17 cellular contexts compared by ENCODE assay signal in the genomic region with DNA sequence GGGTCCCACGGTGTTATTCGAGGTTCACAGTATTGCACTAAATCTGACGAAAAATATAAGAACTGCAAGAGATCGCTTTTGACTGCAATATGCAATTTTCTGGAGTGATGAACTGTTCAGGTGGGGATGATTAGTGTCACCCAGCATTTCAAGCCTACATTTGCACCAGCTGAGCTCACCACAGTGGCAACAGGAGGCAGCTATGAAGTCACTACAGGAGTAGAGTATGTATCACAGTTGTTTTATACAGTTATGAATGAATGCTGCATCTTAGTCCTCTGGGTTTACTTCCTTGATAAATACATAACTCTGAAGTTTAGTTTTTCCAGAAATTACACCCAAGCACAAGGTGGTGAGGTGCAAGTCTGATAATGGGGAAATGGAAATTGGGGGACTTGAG.
DNase-seq lines count a peak whose midpoint lies in the region; ATAC-seq and TF ChIP-seq lines count a peak whose summit lies in the region.
"Had no signal": no experiment of that assay in that cellular context is flagged by ENCODE, and none has a peak within 500 bp of the region (broad histone marks: within the 10 kb centered on the region; RNA-seq: fewer than 3 reads in every experiment).

No MANE protein-coding gene starts in this region.

- H3K36me3 Mint-ChIP-seq in CD4-positive, CD25-positive, alpha-beta regulatory T cell = peaks cover 25% of the 10 kb centered on the region
- H3K36me3 Mint-ChIP-seq in activated T-helper 17 cell treated with anti-CD3 and anti-CD28 coated beads, Interleukin-2, amount 50 U/mL, for 72 hours (ENCODE audit: low read depth) = peaks cover 95% of the 10 kb centered on the region

- DNase-seq in activated CD8-positive, alpha-beta memory T cell treated with anti-CD3 and anti-CD28 coated beads for 24 hours = peak; percentile 19
- DNase-seq in activated CD8-positive, alpha-beta memory T cell treated with anti-CD3 and anti-CD28 coated beads, Interleukin-2, amount 50 U/mL, for 4 hours = no peak
- DNase-seq in CD4-positive, CD25-positive, alpha-beta regulatory T cell = no peak
- DNase-seq in NCI-H1417 (lab: John Stamatoyannopoulos, UW) (no peak), psoas muscle (no peak)
- DNase-seq: activated CD4-positive, alpha-beta T cell treated with anti-CD3 and anti-CD28 coated beads, Interleukin-2, amount 50 U/mL, for 48 hours; activated gamma-delta T cell; CD4-positive, alpha-beta memory T cell; lower lobe of right lung; MG63; stimulated activated CD4-positive, alpha-beta T cell treated with anti-CD3 and anti-CD28 coated beads, Interleukin-4, amount 100 ng/mL, for 1 hour; substantia nigra had no signal

- H3K4me1 Mint-ChIP-seq in CD4-positive, CD25-positive, alpha-beta regulatory T cell = peaks cover 27 to 39% (median 33%) of the 10 kb centered on the region in 4 donors
- H3K4me1 Mint-ChIP-seq in activated T-helper 17 cell treated with anti-CD3 and anti-CD28 coated beads, Interleukin-2, amount 50 U/mL, for 72 hours = peaks cover 26% of the 10 kb centered on the region

- no peaks in the 10 kb centered on the region for H3K4me1 ChIP-seq in CD4-positive, CD25-positive, alpha-beta regulatory T cell (ENCODE audit: control insufficient read depth, insufficient read depth, low read length, poor library complexity, severe bottlenecking)
- H3K4me1 ChIP-seq in neutrophil (ENCODE audit: control insufficient read depth in 1 of 2, insufficient read depth in 1 of 2, low read depth in 1 of 2, low read length in 1 of 2) = peaks cover 45 to 47% of the 10 kb centered on the region in 2 experiments
- H3K4me1 ChIP-seq in psoas muscle = peaks cover 12% of the 10 kb centered on the region

- H3K36me3 ChIP-seq in CD4-positive, CD25-positive, alpha-beta regulatory T cell (ENCODE audit: control insufficient read depth, insufficient read depth, low read length) = peaks cover 16% of the 10 kb centered on the region
- H3K36me3 ChIP-seq in neutrophil (peaks cover 10% of the 10 kb centered on the region), psoas muscle (ENCODE audit: insufficient read depth in 1 of 2, low read depth in 1 of 2) (peaks cover 0 to 7% of the 10 kb centered on the region in 2 donors)
- H3K36me3 ChIP-seq: vagina had no signal

- peak overlapping the region in 2 of 3 donors; percentile 18 to 48 for H3K27ac Mint-ChIP-seq in CD4-positive, CD25-positive, alpha-beta regulatory T cell
- H3K27ac Mint-ChIP-seq in activated T-helper 17 cell treated with anti-CD3 and anti-CD28 coated beads, Interleukin-2, amount 50 U/mL, for 72 hours = peak overlapping the region; percentile 58

- H3K9me3 ChIP-seq in CD4-positive, CD25-positive, alpha-beta regulatory T cell (ENCODE audit: control insufficient read depth in 2 of 2, low read length in 2 of 2) = no peaks in the 10 kb centered on the region
- no peaks in the 10 kb centered on the region for H3K9me3 ChIP-seq in neutrophil
- no peaks in the 10 kb centered on the region for H3K9me3 ChIP-seq in psoas muscle
- H3K9me3 ChIP-seq: lower lobe of right lung, vagina had no signal

- ATAC-seq in CD4-positive, CD25-positive, alpha-beta regulatory T cell (ENCODE audit: low read depth in 2 of 2) = no peak
- peak; percentile 70 for ATAC-seq in activated T-helper 17 cell treated with anti-CD3 and anti-CD28 coated beads, Interleukin-2, amount 50 U/mL, for 72 hours (replicated peaks)
- no peak for ATAC-seq in GM21723 (IDR thresholded peaks at IDR 0.05; ENCODE audit: unreplicated experiment)
- ATAC-seq in psoas muscle = no peak
- ATAC-seq: lower lobe of right lung had no signal

- no peaks in the 10 kb centered on the region for H3K27me3 ChIP-seq in CD4-positive, CD25-positive, alpha-beta regulatory T cell (ENCODE audit: control insufficient read depth, insufficient read depth, low read length)
- no peaks in the 10 kb centered on the region for H3K27me3 ChIP-seq in neutrophil
- H3K27me3 ChIP-seq in psoas muscle (ENCODE audit: insufficient read depth in 3 of 3, low read length in 2 of 3) = no peaks in the 10 kb centered on the region
- H3K27me3 ChIP-seq: MG63, vagina had no signal

- no peaks in the 10 kb centered on the region for H3K27me3 Mint-ChIP-seq in CD4-positive, CD25-positive, alpha-beta regulatory T cell
- no peaks in the 10 kb centered on the region for H3K27me3 Mint-ChIP-seq in activated T-helper 17 cell treated with anti-CD3 and anti-CD28 coated beads, Interleukin-2, amount 50 U/mL, for 72 hours
- H3K27me3 Mint-ChIP-seq: CD4-positive, alpha-beta memory T cell had no signal

- H3K27ac ChIP-seq in CD4-positive, CD25-positive, alpha-beta regulatory T cell (ENCODE audit: insufficient read depth, low read length, poor library complexity, severe bottlenecking) = no peak overlapping the region
- H3K27ac ChIP-seq in neutrophil (peak overlapping the region; percentile 95), psoas muscle (no peak overlapping the region)
- H3K27ac ChIP-seq: HL-60, lower lobe of right lung, vagina had no signal

- no peaks in the 10 kb centered on the region for H3K9me3 Mint-ChIP-seq in CD4-positive, CD25-positive, alpha-beta regulatory T cell
- H3K9me3 Mint-ChIP-seq in activated T-helper 17 cell treated with anti-CD3 and anti-CD28 coated beads, Interleukin-2, amount 50 U/mL, for 72 hours = no peaks in the 10 kb centered on the region
- H3K9me3 Mint-ChIP-seq: CD4-positive, alpha-beta memory T cell had no signal

- 69 to 88% (median 80%) methylated on average over 4 of the region's 4 CpGs for WGBS in psoas muscle, 3 donors

- intact Hi-C loops in psoas muscle (cut with DNase I) = no loop called here

- no peak for TF ChIP-seq CTCF in neutrophil (IDR thresholded peaks at IDR 0.05)
- no peak for TF ChIP-seq CTCF in psoas muscle (IDR thresholded peaks at IDR 0.05)

- H3K4me3 ChIP-seq in CD4-positive, CD25-positive, alpha-beta regulatory T cell (ENCODE audit: low read depth, low read length) = no peak overlapping the region
- H3K4me3 ChIP-seq in neutrophil (ENCODE audit: low read depth in 1 of 2, low read length in 1 of 2) (no peak overlapping the region), psoas muscle (no peak overlapping the region)
- H3K4me3 ChIP-seq: lower lobe of right lung, MG63, vagina had no signal

- H3K4me3 Mint-ChIP-seq in CD4-positive, CD25-positive, alpha-beta regulatory T cell = no peak overlapping the region
- H3K4me3 Mint-ChIP-seq in activated T-helper 17 cell treated with anti-CD3 and anti-CD28 coated beads, Interleukin-2, amount 50 U/mL, for 72 hours = no peak overlapping the region
- H3K4me3 Mint-ChIP-seq: CD4-positive, alpha-beta memory T cell had no signal
